ENCODE assay signal across 2 cellular contexts in genomic region chr7:101166909-101167644, GRCh38.
TF ChIP-seq lines count a peak whose summit lies in the region.

No MANE protein-coding gene starts in this region.

TF ChIP-seq in K562, 482 proteins besides CTCF, POLR2A, EP300 and RAD21:
- TF ChIP-seq JUN (IDR thresholded peaks at IDR 0.05; ENCODE audit: borderline replicate concordance, low read depth, low read length): peak; percentile 49; the same call in 1 of the 2 replicates
- TF ChIP-seq JUN (CRISPR knock-in tag; IDR thresholded peaks at IDR 0.05; ENCODE audit: borderline replicate concordance): no peak
- no peak for TF ChIP-seq KLF1 (tag; IDR thresholded peaks at IDR 0.05)
- TF ChIP-seq EGR1 (conservative IDR thresholded peaks at IDR 0.05): peak; percentile 77
- peak; percentile 17; the same call in 1 of the 2 replicates for TF ChIP-seq JUND (IDR thresholded peaks at IDR 0.05; ENCODE audit: borderline replicate concordance, low read depth, low read length)
- no peak for TF ChIP-seq JUND (tag; IDR thresholded peaks at IDR 0.05; ENCODE audit: borderline replicate concordance, low read depth, low read length)
- TF ChIP-seq KDM1A (IDR thresholded peaks at IDR 0.05): peak; percentile 37 to 50; a peak in 1 of 4 replicates
- TF ChIP-seq NFE2 (IDR thresholded peaks at IDR 0.05; ENCODE audit: low read depth): no peak
- TF ChIP-seq CREM (IDR thresholded peaks at IDR 0.05; ENCODE audit: low read depth): 0 out of 2 replicates have a peak, but pooled peaks have one; percentile 2
- no peak for TF ChIP-seq NCOA1 (IDR thresholded peaks at IDR 0.05; ENCODE audit: low read depth)
- peak; percentile 57 for TF ChIP-seq BHLHE40 (IDR thresholded peaks at IDR 0.05; ENCODE audit: low read length)
- peak; percentile 12 for TF ChIP-seq KDM5B (IDR thresholded peaks at IDR 0.05; ENCODE audit: insufficient replicate concordance, low read depth, low read length)
- 0 out of 2 replicates have a peak, but pooled peaks have one; percentile 30 for TF ChIP-seq FOSL1 (tag; conservative IDR thresholded peaks at IDR 0.05)
- TF ChIP-seq ZNF512 (tag; IDR thresholded peaks at IDR 0.05): peak; percentile 42; the same call in 1 of the 2 replicates
- 0 out of 2 replicates have a peak, but pooled peaks have one; percentile 1 for TF ChIP-seq VEZF1 (CRISPR knock-in tag; IDR thresholded peaks at IDR 0.05)
- 0 out of 2 replicates have a peak, but pooled peaks have one; percentile 7 for TF ChIP-seq ARID1B (IDR thresholded peaks at IDR 0.05)
- 0 out of 2 replicates have a peak, but pooled peaks have one; percentile 12 for TF ChIP-seq POLR2G (IDR thresholded peaks at IDR 0.05; ENCODE audit: low read depth, low read length)

TF ChIP-seq in neural cell, 6 proteins besides CTCF, POLR2A, EP300 and RAD21:
- TF ChIP-seq SMC3 (conservative IDR thresholded peaks at IDR 0.05; ENCODE audit: poor library complexity): no peak
- TF ChIP-seq POLR2AphosphoS5 (IDR thresholded peaks at IDR 0.05): peak; percentile 42
- TF ChIP-seq TAF1 (IDR thresholded peaks at IDR 0.05; ENCODE audit: low read depth): peak; percentile 27
- peak; percentile 30 for TF ChIP-seq MXI1 (conservative IDR thresholded peaks at IDR 0.05; ENCODE audit: poor library complexity, severe bottlenecking)
- peak; percentile 11 for TF ChIP-seq REST (IDR thresholded peaks at IDR 0.05; ENCODE audit: borderline replicate concordance)
- TF ChIP-seq EZH2 (IDR thresholded peaks at IDR 0.05; ENCODE audit: borderline replicate concordance, insufficient read depth, low read length, poor library complexity, severe bottlenecking): no peak
